In the genomic region with DNA sequence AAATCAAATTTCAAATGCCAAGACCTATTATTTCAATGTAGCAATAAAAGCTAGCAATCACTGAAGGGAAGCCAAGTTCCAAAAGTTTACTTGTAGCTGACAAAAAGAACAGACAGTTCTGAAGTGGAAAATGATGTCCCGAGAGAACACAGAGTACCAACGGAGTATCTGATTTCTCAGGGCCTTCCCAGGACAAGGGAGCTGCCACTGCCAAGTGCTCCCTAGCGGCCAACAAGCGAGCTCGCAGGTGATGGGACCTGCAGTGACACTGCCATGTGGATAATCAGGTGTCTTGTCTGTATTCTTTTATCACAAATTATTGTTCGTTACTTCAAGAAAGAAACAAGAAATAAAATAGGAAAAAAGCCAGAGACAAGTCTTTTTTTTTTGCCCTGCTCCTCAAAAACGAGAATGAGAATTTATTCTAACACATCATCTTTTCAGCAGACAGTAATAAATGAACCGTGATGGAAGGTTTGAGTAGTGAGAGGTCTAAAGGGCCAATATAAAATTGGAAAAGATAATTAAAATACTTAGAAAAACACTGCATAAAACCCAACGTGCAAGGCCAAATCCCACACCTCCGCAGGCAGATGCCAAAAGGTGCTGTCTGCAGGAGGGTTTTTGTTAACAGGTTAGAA, we compare ENCODE assay signal across 9 cellular contexts.
DNase-seq lines count a peak whose midpoint lies in the region; ATAC-seq, FAIRE-seq and TF ChIP-seq lines count a peak whose summit lies in the region.
"Had no signal": no experiment of that assay in that cellular context is flagged by ENCODE, and none has a peak within 500 bp of the region (broad histone marks: within the 10 kb centered on the region; RNA-seq: fewer than 3 reads in every experiment).

No MANE protein-coding gene starts in this region.

- WGBS in K562 (ENCODE audit: insufficient coverage, low coverage, missing lambda C conversion rate): 1% methylated on average over 10 of the region's 10 CpGs
- WGBS in liver: 43% methylated on average over 10 of the region's 10 CpGs

- H3K36me3 ChIP-seq in BJ (ENCODE audit: control insufficient read depth, insufficient read depth, low read length) (peaks cover 12% of the 10 kb centered on the region), K562 (ENCODE audit: control insufficient read depth, insufficient read depth, low read length) (no peaks in the 10 kb centered on the region), liver (ENCODE audit: control insufficient read depth in 4 of 4, insufficient read depth in 3 of 4, low read depth in 1 of 4, low read length in 3 of 4) (no peaks in the 10 kb centered on the region)

- no peaks in the 10 kb centered on the region for H3K27me3 ChIP-seq in BJ (ENCODE audit: control insufficient read depth, insufficient read depth, low read length)
- peaks cover 4 to 12% of the 10 kb centered on the region in 2 experiments; a peak in 2 of 5 replicates for H3K27me3 ChIP-seq in K562 (ENCODE audit: control insufficient read depth in 2 of 2, insufficient read depth in 2 of 2, low read length in 2 of 2)
- H3K27me3 ChIP-seq in liver (ENCODE audit: control insufficient read depth in 4 of 4, insufficient read depth in 4 of 4, low read length in 3 of 4): peaks cover 0 to 2% (median 0%) of the 10 kb centered on the region in 4 donors

- no peaks in the 10 kb centered on the region for H3K79me2 ChIP-seq in K562 (ENCODE audit: control insufficient read depth, insufficient read depth, low read length)

- no peaks in the 10 kb centered on the region for H3K9me1 ChIP-seq in K562 (ENCODE audit: control insufficient read depth, insufficient read depth, low read length)

- H3K4me1 ChIP-seq in K562 (replicated peaks in 1 of 2; ENCODE audit: control insufficient read depth in 2 of 2, insufficient read depth in 2 of 2, low read length in 2 of 2) (no peaks in the 10 kb centered on the region), liver (ENCODE audit: control insufficient read depth in 4 of 4, insufficient read depth in 4 of 4, low read length in 3 of 4) (no peaks in the 10 kb centered on the region)

- DNase-seq in BJ (ENCODE audit: low read depth): no peak
- DNase-seq in NCI-H1092 (lab: John Stamatoyannopoulos, UW): peak; percentile 12
- DNase-seq in K562 (ENCODE audit: extremely low read depth in 1 of 4, low spot score in 3 of 4): peak in 2 of 4 experiments; percentile 21 to 32
- no peak for DNase-seq in stimulated activated CD4-positive, alpha-beta T cell treated with anti-CD3 and anti-CD28 coated beads, Interleukin-4, amount 100 ng/mL, for 1 hour
- no peak for DNase-seq in NCI-H2029 treated with DMSO at 0.1 percent for 48 hours (lab: John Stamatoyannopoulos, UW)

- in situ Hi-C loops in K562 (cut with MboI): loop anchor here (25.0 kb wide), 1 partner anchor 1536 kb away; no protein-coding TSS in a partner anchor

- no peak overlapping the region for H3K27ac ChIP-seq in K562 (ENCODE audit: extremely low read depth, low read depth, low read length)
- no peak overlapping the region for H3K27ac ChIP-seq in liver (ENCODE audit: low read depth in 1 of 2, low read length in 2 of 2)
- H3K27ac ChIP-seq: KMS-11 had no signal

- POLR2A ChIA-PET in BJ (lab: Charles Lee) (interaction anchor here (0.5 kb wide), 1 partner anchor 10 kb away, joined by 4 read pairs; no protein-coding TSS in a partner anchor), K562 (lab: Yijun Ruan, JAX) (interaction anchor here (0.7 kb wide), 1 partner anchor 339 kb away, joined by 3 read pairs; no protein-coding TSS in a partner anchor)

- H3K4me3 ChIP-seq in BJ (ENCODE audit: low read depth, low read length) (no peak overlapping the region), K562 (no peak overlapping the region), liver (ENCODE audit: low read depth in 1 of 3, low read length in 3 of 3) (no peak overlapping the region)

- no peak for TF ChIP-seq EP300 in K562 (IDR thresholded peaks at IDR 0.05; ENCODE audit: low read length)

- intact Hi-C loops in K562 (cut with micrococcal nuclease): no loop called here

- ATAC-seq in K562: peak; percentile 90
- ATAC-seq in GM18867 (IDR thresholded peaks at IDR 0.05; ENCODE audit: unreplicated experiment): no peak
- no peak for ATAC-seq in GM18520 (IDR thresholded peaks at IDR 0.05; ENCODE audit: unreplicated experiment)

- TF ChIP-seq RAD21 in K562 (CRISPR knock-in tag; conservative IDR thresholded peaks at IDR 0.05 in 1 of 2, IDR thresholded peaks at IDR 0.05 in 1 of 2): peak; percentile 31 to 38; a peak in 2 of 4 replicates
- peak in 1 of 2 donors; percentile 72 for TF ChIP-seq RAD21 in liver (IDR thresholded peaks at IDR 0.05)

- no peak for TF ChIP-seq POLR2A in K562 (conservative IDR thresholded peaks at IDR 0.05)

- no peaks in the 10 kb centered on the region for H3K9me3 ChIP-seq in K562 (replicated peaks; ENCODE audit: control insufficient read depth, insufficient read depth, low read depth, low read length)
- no peaks in the 10 kb centered on the region for H3K9me3 ChIP-seq in liver (ENCODE audit: control insufficient read depth in 4 of 4, low read length in 3 of 4)

- H4K20me1 ChIP-seq in K562 (replicated peaks; ENCODE audit: control insufficient read depth, insufficient read depth, low read length): no peaks in the 10 kb centered on the region

- peak; percentile 75 for FAIRE-seq in K562 (lab: Jason Lieb, UNC)

- H2AFZ ChIP-seq in K562 (ENCODE audit: low read depth, low read length): no peak overlapping the region

- BruUV-seq in K562 (replicated peaks; lab: Mats Ljungman, UMichigan): no TSS peak

- H3K9ac ChIP-seq in K562 (ENCODE audit: insufficient read depth in 1 of 2, low read depth in 2 of 2, low read length in 2 of 2): no peak overlapping the region
- no peak overlapping the region for H3K9ac ChIP-seq in liver (ENCODE audit: low read depth in 1 of 2, low read length in 2 of 2)
- H3K9ac ChIP-seq: KMS-11 had no signal

- TF ChIP-seq CTCF in BJ (IDR thresholded peaks at IDR 0.05; ENCODE audit: insufficient read depth, low read depth, low read length): peak; percentile 31
- peak; percentile 48 to 54 (median 54) for TF ChIP-seq CTCF in K562 (IDR thresholded peaks at IDR 0.05 in 2 of 3, conservative IDR thresholded peaks at IDR 0.05 in 1 of 3; ENCODE audit: insufficient read depth in 2 of 3, low read depth in 1 of 3, low read length in 3 of 3)
- TF ChIP-seq CTCF in liver (IDR thresholded peaks at IDR 0.05; ENCODE audit: low read depth, low read length, missing input control): peak; percentile 41

- no peak overlapping the region for H3K4me2 ChIP-seq in K562 (ENCODE audit: insufficient read depth, low read length)
- H3K4me2 ChIP-seq: KMS-11 had no signal

- CTCF ChIA-PET in BJ (lab: Yijun Ruan, JAX): interaction anchor here (0.6 kb wide), 1 partner anchor 155 kb away, joined by 5 read pairs; no protein-coding TSS in a partner anchor
- CTCF ChIA-PET in K562 (lab: Yijun Ruan, JAX; ENCODE audit: low intra/inter-chr PET ratio): no interaction called here

TF ChIP-seq in K562, 482 proteins besides CTCF, POLR2A, EP300 and RAD21:
- TF ChIP-seq, protein P1, sequence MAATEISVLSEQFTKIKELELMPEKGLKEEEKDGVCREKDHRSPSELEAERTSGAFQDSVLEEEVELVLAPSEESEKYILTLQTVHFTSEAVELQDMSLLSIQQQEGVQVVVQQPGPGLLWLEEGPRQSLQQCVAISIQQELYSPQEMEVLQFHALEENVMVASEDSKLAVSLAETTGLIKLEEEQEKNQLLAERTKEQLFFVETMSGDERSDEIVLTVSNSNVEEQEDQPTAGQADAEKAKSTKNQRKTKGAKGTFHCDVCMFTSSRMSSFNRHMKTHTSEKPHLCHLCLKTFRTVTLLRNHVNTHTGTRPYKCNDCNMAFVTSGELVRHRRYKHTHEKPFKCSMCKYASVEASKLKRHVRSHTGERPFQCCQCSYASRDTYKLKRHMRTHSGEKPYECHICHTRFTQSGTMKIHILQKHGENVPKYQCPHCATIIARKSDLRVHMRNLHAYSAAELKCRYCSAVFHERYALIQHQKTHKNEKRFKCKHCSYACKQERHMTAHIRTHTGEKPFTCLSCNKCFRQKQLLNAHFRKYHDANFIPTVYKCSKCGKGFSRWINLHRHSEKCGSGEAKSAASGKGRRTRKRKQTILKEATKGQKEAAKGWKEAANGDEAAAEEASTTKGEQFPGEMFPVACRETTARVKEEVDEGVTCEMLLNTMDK (IDR thresholded peaks at IDR 0.05; ENCODE audit: borderline replicate concordance, insufficient read depth, low read depth, low read length, poor library complexity, severe bottlenecking): peak; percentile 20
- 0 out of 2 replicates have a peak, but pooled peaks have one; percentile 20 for TF ChIP-seq SMC3 (conservative IDR thresholded peaks at IDR 0.05; ENCODE audit: insufficient read depth, low read depth, low read length)
- no peak for TF ChIP-seq ZNF146 (CRISPR knock-in tag; IDR thresholded peaks at IDR 0.05; ENCODE audit: unreplicated experiment)
TF ChIP-seq in K562: peak in this region for 2.

TF ChIP-seq in liver, 16 proteins besides CTCF, POLR2A, EP300 and RAD21 (continues in another document):
- TF ChIP-seq NR2F2 (IDR thresholded peaks at IDR 0.05): peak; percentile 27
- no peak for TF ChIP-seq EGR1 (IDR thresholded peaks at IDR 0.05; ENCODE audit: low read depth in 2 of 2)
- TF ChIP-seq ZBTB33 (IDR thresholded peaks at IDR 0.05): no peak
- no peak for TF ChIP-seq FOXA2 (IDR thresholded peaks at IDR 0.05)
